In the genomic region with DNA sequence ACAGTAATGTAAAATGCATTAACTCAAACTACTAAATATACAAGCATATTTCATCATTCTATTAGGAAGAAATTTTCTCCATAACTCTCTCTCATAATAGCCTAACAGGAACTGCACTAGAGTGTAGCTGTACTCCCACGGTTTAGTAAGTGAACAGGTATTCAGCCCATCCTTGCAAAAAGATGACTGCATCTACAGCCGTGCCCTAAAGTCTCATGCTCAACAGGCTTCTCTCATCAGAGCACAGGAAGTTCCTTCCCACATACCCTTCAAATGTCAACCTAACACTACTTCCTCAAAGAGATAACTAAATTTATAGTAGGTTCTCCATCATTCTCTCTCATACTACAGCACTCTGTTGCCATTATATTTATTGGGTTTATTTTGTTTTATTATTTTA, we compare ENCODE assay signal across 1 cellular context.
A peak's percentile ranks its signal among the peaks of the same experiment; 100 is the strongest.
TF ChIP-seq lines count a peak whose summit lies in the region.

No MANE protein-coding gene starts in this region.

TF ChIP-seq in GM12878, 131 proteins besides CTCF, POLR2A, EP300 and RAD21 (continued from another document):
- TF ChIP-seq, protein P1, sequence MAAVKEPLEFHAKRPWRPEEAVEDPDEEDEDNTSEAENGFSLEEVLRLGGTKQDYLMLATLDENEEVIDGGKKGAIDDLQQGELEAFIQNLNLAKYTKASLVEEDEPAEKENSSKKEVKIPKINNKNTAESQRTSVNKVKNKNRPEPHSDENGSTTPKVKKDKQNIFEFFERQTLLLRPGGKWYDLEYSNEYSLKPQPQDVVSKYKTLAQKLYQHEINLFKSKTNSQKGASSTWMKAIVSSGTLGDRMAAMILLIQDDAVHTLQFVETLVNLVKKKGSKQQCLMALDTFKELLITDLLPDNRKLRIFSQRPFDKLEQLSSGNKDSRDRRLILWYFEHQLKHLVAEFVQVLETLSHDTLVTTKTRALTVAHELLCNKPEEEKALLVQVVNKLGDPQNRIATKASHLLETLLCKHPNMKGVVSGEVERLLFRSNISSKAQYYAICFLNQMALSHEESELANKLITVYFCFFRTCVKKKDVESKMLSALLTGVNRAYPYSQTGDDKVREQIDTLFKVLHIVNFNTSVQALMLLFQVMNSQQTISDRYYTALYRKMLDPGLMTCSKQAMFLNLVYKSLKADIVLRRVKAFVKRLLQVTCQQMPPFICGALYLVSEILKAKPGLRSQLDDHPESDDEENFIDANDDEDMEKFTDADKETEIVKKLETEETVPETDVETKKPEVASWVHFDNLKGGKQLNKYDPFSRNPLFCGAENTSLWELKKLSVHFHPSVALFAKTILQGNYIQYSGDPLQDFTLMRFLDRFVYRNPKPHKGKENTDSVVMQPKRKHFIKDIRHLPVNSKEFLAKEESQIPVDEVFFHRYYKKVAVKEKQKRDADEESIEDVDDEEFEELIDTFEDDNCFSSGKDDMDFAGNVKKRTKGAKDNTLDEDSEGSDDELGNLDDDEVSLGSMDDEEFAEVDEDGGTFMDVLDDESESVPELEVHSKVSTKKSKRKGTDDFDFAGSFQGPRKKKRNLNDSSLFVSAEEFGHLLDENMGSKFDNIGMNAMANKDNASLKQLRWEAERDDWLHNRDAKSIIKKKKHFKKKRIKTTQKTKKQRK (IDR thresholded peaks at IDR 0.05; ENCODE audit: low read depth, low read length) = no peak
- TF ChIP-seq MEF2A (IDR thresholded peaks at IDR 0.05; ENCODE audit: insufficient read depth, low read depth, low read length) (0 out of 2 replicates have a peak, but pooled peaks have one; percentile 14), GATAD2B (conservative IDR thresholded peaks at IDR 0.05; ENCODE audit: low read depth) (no peak), SRF (IDR thresholded peaks at IDR 0.05; ENCODE audit: low read depth in 2 of 2, low read length in 2 of 2) (no peak), BRCA1 (IDR thresholded peaks at IDR 0.05; ENCODE audit: low read depth, low read length) (no peak), RUNX3 (IDR thresholded peaks at IDR 0.05; ENCODE audit: low read length) (peak; percentile 40)
